3 cellular contexts compared by ENCODE assay signal in genomic region chr17:37246085-37246484, GRCh38.
"Had no signal": no experiment of that assay in that cellular context is flagged by ENCODE, and none has a peak within 500 bp of the region (broad histone marks: within the 10 kb centered on the region; RNA-seq: fewer than 3 reads in every experiment).

No MANE protein-coding gene starts in this region.

- DNase-seq: GDM1, GF-D8 had no signal

- H3K4me3 ChIP-seq: GM12878 had no signal

- ATAC-seq: GM12878 had no signal
